In the genomic region with DNA sequence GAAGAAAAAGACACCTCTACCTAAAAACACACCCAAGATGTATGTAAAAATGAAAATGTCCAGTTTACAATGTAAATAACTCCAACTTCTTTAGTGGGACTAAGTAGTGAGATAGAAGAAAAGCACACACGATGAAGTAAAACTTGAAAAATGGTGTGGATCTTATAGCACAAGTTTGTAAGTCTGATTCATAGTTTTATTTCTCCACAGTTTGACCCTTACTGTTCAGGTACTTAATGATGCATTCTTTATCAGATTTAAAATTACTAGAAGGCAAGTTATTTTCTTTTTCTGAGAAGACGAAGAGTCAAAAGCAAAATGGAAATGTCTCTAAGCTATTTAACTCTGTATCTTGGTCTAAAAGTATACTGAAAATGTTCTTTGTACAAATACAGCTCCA, we compare ENCODE assay signal across 1 cellular context.
TF ChIP-seq lines count a peak whose summit lies in the region.

No MANE protein-coding gene starts in this region.

TF ChIP-seq in HepG2, 621 proteins besides CTCF, POLR2A, EP300 and RAD21:
- TF ChIP-seq, protein P1, sequence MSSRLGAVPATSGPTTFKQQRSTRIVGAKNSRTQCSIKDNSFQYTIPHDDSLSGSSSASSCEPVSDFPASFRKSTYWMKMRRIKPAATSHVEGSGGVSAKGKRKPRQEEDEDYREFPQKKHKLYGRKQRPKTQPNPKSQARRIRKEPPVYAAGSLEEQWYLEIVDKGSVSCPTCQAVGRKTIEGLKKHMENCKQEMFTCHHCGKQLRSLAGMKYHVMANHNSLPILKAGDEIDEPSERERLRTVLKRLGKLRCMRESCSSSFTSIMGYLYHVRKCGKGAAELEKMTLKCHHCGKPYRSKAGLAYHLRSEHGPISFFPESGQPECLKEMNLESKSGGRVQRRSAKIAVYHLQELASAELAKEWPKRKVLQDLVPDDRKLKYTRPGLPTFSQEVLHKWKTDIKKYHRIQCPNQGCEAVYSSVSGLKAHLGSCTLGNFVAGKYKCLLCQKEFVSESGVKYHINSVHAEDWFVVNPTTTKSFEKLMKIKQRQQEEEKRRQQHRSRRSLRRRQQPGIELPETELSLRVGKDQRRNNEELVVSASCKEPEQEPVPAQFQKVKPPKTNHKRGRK (CRISPR knock-in tag; IDR thresholded peaks at IDR 0.05), result no peak
- TF ChIP-seq SRF (IDR thresholded peaks at IDR 0.05; ENCODE audit: low read depth, low read length) (no peak), TEAD3 (CRISPR knock-in tag; optimal IDR thresholded peaks at IDR 0.05; ENCODE audit: borderline replicate concordance) (no peak), DNMT3B (CRISPR knock-in tag; conservative IDR thresholded peaks at IDR 0.05) (no peak), PAX8 (CRISPR knock-in tag; IDR thresholded peaks at IDR 0.05; ENCODE audit: borderline replicate concordance) (no peak), ETV6 (CRISPR knock-in tag; conservative IDR thresholded peaks at IDR 0.05) (no peak), ZNF549 (CRISPR knock-in tag; IDR thresholded peaks at IDR 0.05) (no peak), KDM6A (CRISPR knock-in tag; IDR thresholded peaks at IDR 0.05; ENCODE audit: low read depth) (no peak), FOXM1 (CRISPR knock-in tag; IDR thresholded peaks at IDR 0.05) (no peak), ZFP82 (CRISPR knock-in tag; IDR thresholded peaks at IDR 0.05; ENCODE audit: borderline replicate concordance) (no peak)
- TF ChIP-seq, protein P2, sequence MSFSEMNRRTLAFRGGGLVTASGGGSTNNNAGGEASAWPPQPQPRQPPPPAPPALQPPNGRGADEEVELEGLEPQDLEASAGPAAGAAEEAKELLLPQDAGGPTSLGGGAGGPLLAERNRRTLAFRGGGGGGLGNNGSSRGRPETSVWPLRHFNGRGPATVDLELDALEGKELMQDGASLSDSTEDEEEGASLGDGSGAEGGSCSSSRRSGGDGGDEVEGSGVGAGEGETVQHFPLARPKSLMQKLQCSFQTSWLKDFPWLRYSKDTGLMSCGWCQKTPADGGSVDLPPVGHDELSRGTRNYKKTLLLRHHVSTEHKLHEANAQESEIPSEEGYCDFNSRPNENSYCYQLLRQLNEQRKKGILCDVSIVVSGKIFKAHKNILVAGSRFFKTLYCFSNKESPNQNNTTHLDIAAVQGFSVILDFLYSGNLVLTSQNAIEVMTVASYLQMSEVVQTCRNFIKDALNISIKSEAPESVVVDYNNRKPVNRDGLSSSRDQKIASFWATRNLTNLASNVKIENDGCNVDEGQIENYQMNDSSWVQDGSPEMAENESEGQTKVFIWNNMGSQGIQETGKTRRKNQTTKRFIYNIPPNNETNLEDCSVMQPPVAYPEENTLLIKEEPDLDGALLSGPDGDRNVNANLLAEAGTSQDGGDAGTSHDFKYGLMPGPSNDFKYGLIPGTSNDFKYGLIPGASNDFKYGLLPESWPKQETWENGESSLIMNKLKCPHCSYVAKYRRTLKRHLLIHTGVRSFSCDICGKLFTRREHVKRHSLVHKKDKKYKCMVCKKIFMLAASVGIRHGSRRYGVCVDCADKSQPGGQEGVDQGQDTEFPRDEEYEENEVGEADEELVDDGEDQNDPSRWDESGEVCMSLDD (CRISPR knock-in tag; IDR thresholded peaks at IDR 0.05; ENCODE audit: borderline replicate concordance), result no peak
- TF ChIP-seq, protein P3, sequence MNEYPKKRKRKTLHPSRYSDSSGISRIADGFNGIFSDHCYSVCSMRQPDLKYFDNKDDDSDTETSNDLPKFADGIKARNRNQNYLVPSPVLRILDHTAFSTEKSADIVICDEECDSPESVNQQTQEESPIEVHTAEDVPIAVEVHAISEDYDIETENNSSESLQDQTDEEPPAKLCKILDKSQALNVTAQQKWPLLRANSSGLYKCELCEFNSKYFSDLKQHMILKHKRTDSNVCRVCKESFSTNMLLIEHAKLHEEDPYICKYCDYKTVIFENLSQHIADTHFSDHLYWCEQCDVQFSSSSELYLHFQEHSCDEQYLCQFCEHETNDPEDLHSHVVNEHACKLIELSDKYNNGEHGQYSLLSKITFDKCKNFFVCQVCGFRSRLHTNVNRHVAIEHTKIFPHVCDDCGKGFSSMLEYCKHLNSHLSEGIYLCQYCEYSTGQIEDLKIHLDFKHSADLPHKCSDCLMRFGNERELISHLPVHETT (CRISPR knock-in tag; conservative IDR thresholded peaks at IDR 0.05), result no peak
